ENCODE assay signal across 2 cellular contexts in the genomic region with DNA sequence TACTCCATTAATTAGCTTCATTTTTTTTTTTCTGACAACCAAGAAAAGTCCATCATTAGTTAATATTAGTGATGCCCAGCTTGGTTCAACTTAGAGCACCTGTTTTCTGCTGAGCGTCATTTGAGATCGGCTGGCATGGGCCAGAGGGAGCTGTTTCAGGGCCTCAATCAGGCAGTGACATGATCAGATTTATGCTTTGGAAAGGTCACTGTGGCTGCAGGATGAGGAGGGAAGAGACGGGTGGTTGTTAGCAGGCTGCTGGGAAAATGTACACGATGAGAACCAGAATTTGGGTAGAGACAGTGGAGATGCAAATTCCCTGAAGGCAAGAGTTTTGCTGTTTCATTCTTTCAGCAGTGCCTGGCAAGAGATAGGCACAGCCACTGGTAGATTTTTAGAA.
TF ChIP-seq lines count a peak whose summit lies in the region.

No MANE protein-coding gene starts in this region.

TF ChIP-seq in SK-N-SH, 30 proteins besides CTCF, POLR2A, EP300 and RAD21 (continued from another document):
- TF ChIP-seq, protein P1, sequence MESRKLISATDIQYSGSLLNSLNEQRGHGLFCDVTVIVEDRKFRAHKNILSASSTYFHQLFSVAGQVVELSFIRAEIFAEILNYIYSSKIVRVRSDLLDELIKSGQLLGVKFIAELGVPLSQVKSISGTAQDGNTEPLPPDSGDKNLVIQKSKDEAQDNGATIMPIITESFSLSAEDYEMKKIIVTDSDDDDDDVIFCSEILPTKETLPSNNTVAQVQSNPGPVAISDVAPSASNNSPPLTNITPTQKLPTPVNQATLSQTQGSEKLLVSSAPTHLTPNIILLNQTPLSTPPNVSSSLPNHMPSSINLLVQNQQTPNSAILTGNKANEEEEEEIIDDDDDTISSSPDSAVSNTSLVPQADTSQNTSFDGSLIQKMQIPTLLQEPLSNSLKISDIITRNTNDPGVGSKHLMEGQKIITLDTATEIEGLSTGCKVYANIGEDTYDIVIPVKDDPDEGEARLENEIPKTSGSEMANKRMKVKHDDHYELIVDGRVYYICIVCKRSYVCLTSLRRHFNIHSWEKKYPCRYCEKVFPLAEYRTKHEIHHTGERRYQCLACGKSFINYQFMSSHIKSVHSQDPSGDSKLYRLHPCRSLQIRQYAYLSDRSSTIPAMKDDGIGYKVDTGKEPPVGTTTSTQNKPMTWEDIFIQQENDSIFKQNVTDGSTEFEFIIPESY (IDR thresholded peaks at IDR 0.05; ENCODE audit: borderline replicate concordance, low read depth), result no peak
- TF ChIP-seq GATA2 (CRISPR knock-in tag; IDR thresholded peaks at IDR 0.05) (no peak; the same call in 1 of the 2 replicates), RFX5 (IDR thresholded peaks at IDR 0.05; ENCODE audit: low read length) (no peak), CHD2 (IDR thresholded peaks at IDR 0.05; ENCODE audit: low read length, partially characterized antibody) (no peak), TAF1 (IDR thresholded peaks at IDR 0.05; ENCODE audit: borderline replicate concordance, low read depth, low read length) (no peak), JUND (IDR thresholded peaks at IDR 0.05) (no peak), ELF1 (IDR thresholded peaks at IDR 0.05) (no peak), RXRA (IDR thresholded peaks at IDR 0.05; ENCODE audit: borderline replicate concordance, low read depth) (no peak), TCF12 (IDR thresholded peaks at IDR 0.05) (no peak), RCOR1 (IDR thresholded peaks at IDR 0.05; ENCODE audit: low read length) (no peak), MEF2A (IDR thresholded peaks at IDR 0.05; ENCODE audit: borderline replicate concordance, low read depth) (no peak), NRF1 (IDR thresholded peaks at IDR 0.05; ENCODE audit: low read depth, low read length) (no peak), NFIC (IDR thresholded peaks at IDR 0.05; ENCODE audit: borderline replicate concordance) (no peak), SMC3 (IDR thresholded peaks at IDR 0.05; ENCODE audit: low read depth, low read length) (no peak)
- TF ChIP-seq, protein P2, sequence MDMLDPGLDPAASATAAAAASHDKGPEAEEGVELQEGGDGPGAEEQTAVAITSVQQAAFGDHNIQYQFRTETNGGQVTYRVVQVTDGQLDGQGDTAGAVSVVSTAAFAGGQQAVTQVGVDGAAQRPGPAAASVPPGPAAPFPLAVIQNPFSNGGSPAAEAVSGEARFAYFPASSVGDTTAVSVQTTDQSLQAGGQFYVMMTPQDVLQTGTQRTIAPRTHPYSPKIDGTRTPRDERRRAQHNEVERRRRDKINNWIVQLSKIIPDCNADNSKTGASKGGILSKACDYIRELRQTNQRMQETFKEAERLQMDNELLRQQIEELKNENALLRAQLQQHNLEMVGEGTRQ (IDR thresholded peaks at IDR 0.05; ENCODE audit: borderline replicate concordance, low read depth, low read length), result no peak
- TF ChIP-seq, protein P3, sequence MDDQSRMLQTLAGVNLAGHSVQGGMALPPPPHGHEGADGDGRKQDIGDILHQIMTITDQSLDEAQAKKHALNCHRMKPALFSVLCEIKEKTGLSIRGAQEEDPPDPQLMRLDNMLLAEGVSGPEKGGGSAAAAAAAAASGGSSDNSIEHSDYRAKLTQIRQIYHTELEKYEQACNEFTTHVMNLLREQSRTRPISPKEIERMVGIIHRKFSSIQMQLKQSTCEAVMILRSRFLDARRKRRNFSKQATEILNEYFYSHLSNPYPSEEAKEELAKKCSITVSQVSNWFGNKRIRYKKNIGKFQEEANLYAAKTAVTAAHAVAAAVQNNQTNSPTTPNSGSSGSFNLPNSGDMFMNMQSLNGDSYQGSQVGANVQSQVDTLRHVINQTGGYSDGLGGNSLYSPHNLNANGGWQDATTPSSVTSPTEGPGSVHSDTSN (IDR thresholded peaks at IDR 0.05), result no peak

TF ChIP-seq in SK-N-SH treated with all-trans-retinoic acid at 6 μM for 48 hours, 23 proteins besides CTCF, POLR2A, EP300 and RAD21 (continued from another document):
- TF ChIP-seq, protein P4, sequence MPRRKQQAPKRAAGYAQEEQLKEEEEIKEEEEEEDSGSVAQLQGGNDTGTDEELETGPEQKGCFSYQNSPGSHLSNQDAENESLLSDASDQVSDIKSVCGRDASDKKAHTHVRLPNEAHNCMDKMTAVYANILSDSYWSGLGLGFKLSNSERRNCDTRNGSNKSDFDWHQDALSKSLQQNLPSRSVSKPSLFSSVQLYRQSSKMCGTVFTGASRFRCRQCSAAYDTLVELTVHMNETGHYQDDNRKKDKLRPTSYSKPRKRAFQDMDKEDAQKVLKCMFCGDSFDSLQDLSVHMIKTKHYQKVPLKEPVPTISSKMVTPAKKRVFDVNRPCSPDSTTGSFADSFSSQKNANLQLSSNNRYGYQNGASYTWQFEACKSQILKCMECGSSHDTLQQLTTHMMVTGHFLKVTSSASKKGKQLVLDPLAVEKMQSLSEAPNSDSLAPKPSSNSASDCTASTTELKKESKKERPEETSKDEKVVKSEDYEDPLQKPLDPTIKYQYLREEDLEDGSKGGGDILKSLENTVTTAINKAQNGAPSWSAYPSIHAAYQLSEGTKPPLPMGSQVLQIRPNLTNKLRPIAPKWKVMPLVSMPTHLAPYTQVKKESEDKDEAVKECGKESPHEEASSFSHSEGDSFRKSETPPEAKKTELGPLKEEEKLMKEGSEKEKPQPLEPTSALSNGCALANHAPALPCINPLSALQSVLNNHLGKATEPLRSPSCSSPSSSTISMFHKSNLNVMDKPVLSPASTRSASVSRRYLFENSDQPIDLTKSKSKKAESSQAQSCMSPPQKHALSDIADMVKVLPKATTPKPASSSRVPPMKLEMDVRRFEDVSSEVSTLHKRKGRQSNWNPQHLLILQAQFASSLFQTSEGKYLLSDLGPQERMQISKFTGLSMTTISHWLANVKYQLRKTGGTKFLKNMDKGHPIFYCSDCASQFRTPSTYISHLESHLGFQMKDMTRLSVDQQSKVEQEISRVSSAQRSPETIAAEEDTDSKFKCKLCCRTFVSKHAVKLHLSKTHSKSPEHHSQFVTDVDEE (CRISPR knock-in tag; IDR thresholded peaks at IDR 0.05), result no peak
- TF ChIP-seq OSR1 (CRISPR knock-in tag; IDR thresholded peaks at IDR 0.05) (no peak), ZFP30 (CRISPR knock-in tag; IDR thresholded peaks at IDR 0.05) (no peak), SNAI2 (CRISPR knock-in tag; IDR thresholded peaks at IDR 0.05) (no peak), ZNF8 (CRISPR knock-in tag; IDR thresholded peaks at IDR 0.05) (no peak), BACH2 (CRISPR knock-in tag; IDR thresholded peaks at IDR 0.05; ENCODE audit: borderline replicate concordance) (no peak)
